8 cellular contexts compared by ENCODE assay signal in genomic region chr16:57091990-57092785, GRCh38. TPM values are rescaled to one million over a fixed set of nuclear protein-coding genes. Genes with fewer than 3 reads are reported as not detected.
DNase-seq lines count a peak whose midpoint lies in the region; ATAC-seq, FAIRE-seq and TF ChIP-seq lines count a peak whose summit lies in the region.

CPNE2 (plus strand) TSS chr16:57092583; CDS start chr16:57110743, 18,160 bp downstream.

- TF ChIP-seq POLR2A in spleen (IDR thresholded peaks at IDR 0.05), result no peak

- H3K36me3 ChIP-seq in spleen, result no peaks in the 10 kb centered on the region

- TF ChIP-seq CTCF in AG04449 (IDR thresholded peaks at IDR 0.05; ENCODE audit: insufficient read depth, low read length, missing control alignments) (peak; percentile 27), GM12873 (IDR thresholded peaks at IDR 0.05; ENCODE audit: insufficient read depth, low read depth, low read length, missing control alignments) (peak; percentile 18), spleen (IDR thresholded peaks at IDR 0.05 in 8 of 11, conservative IDR thresholded peaks at IDR 0.05 in 3 of 11) (no peak)

- DNase-seq in AG04449 (ENCODE audit: low read depth, low spot score), result no peak
- DNase-seq in HTR-8/SVneo (ENCODE audit: insufficient read length, low spot score), result peak; percentile 62
- DNase-seq in T-helper 17 cell, result peak in 1 of 3 donors; percentile 16
- DNase-seq in left colon, result peak; percentile 71 to 72
- DNase-seq in spleen, result peak; percentile 89

- intact Hi-C loops in dendritic cell treated with granulocyte-macrophage colony-stimulating factor and Interleukin-4, amounts not matched to agents 40 ng/mL and 50 ng/mL, for 4 days (cut with micrococcal nuclease), result no loop called here
- intact Hi-C loops in left colon (cut with DNase I, micrococcal nuclease), result loop anchor here in 1 of 2 donors (5.0 kb wide), 1 partner anchor 155 kb away; the partner anchor contains the start of gene ARL2BP
- intact Hi-C loops in spleen (cut with DNase I; ENCODE audit: low total_unique reads), result no loop called here

- CTCF ChIA-PET in AG04449 (lab: Yijun Ruan, JAX), result interaction anchor here (0.5 to 15.1 kb wide), 36 partner anchors 8 to 330 kb away, joined by 3 to 183 read pairs (median 5); partner anchors contain the start of genes ARL2BP, PSME3IP1 and RSPRY1

- H3K27ac Mint-ChIP-seq in T-helper 17 cell, result no peak within 1 kb of the TSS
- peak within 1 kb of the TSS; percentile 75 for H3K27ac Mint-ChIP-seq in dendritic cell treated with granulocyte-macrophage colony-stimulating factor and Interleukin-4, amounts not matched to agents 40 ng/mL and 50 ng/mL, for 4 days

- peak within 1 kb of the TSS; percentile 85 for H3K4me3 Mint-ChIP-seq in T-helper 17 cell
- H3K4me3 Mint-ChIP-seq in dendritic cell treated with granulocyte-macrophage colony-stimulating factor and Interleukin-4, amounts not matched to agents 40 ng/mL and 50 ng/mL, for 4 days, result peak within 1 kb of the TSS; percentile 74

- no peaks in the 10 kb centered on the region for H3K36me3 Mint-ChIP-seq in T-helper 17 cell (ENCODE audit: low read depth)
- no peaks in the 10 kb centered on the region for H3K36me3 Mint-ChIP-seq in dendritic cell treated with granulocyte-macrophage colony-stimulating factor and Interleukin-4, amounts not matched to agents 40 ng/mL and 50 ng/mL, for 4 days (ENCODE audit: low read depth)

- peak; percentile 57 for FAIRE-seq in HTR-8/SVneo (lab: Jason Lieb, UNC)

- peaks cover 0 to 58% (median 36%) of the 10 kb centered on the region in 6 donors for H3K4me1 ChIP-seq in spleen

- 0 to 1% (median 0%) methylated on average over 10 to 99 of the region's 99 CpGs for WGBS in spleen, 5 donors

- ATAC-seq in T-helper 17 cell, result peak; percentile 60
- ATAC-seq in left colon, result peak; percentile 68
- ATAC-seq in GM18861 (IDR thresholded peaks at IDR 0.05; ENCODE audit: unreplicated experiment), result no peak

- H3K9me3 ChIP-seq in T-helper 17 cell (ENCODE audit: control insufficient read depth, low read length, poor library complexity, severe bottlenecking), result no peaks in the 10 kb centered on the region
- H3K9me3 ChIP-seq in spleen, result no peaks in the 10 kb centered on the region

- no peaks in the 10 kb centered on the region for H3K9me3 Mint-ChIP-seq in dendritic cell treated with granulocyte-macrophage colony-stimulating factor and Interleukin-4, amounts not matched to agents 40 ng/mL and 50 ng/mL, for 4 days

- POLR2A ChIA-PET in AG04449 (lab: Yijun Ruan, JAX), result interaction anchor here (1.0 kb wide), 2 partner anchors 9 to 27 kb away, joined by 3 read pairs; no protein-coding TSS in a partner anchor

- H3K27ac ChIP-seq in spleen, result peak within 1 kb of the TSS; percentile 53 to 91 (median 83)

- H3K27me3 Mint-ChIP-seq in T-helper 17 cell, result peaks cover 8% of the 10 kb centered on the region
- no peaks in the 10 kb centered on the region for H3K27me3 Mint-ChIP-seq in dendritic cell treated with granulocyte-macrophage colony-stimulating factor and Interleukin-4, amounts not matched to agents 40 ng/mL and 50 ng/mL, for 4 days

- H3K4me3 ChIP-seq in AG04449 (ENCODE audit: low read depth, low read length), result peak within 1 kb of the TSS; percentile 70
- H3K4me3 ChIP-seq in spleen, result peak within 1 kb of the TSS; percentile 55 to 87 (median 68)

- peaks cover 6% of the 10 kb centered on the region for H3K4me1 Mint-ChIP-seq in T-helper 17 cell
- peaks cover 52% of the 10 kb centered on the region for H3K4me1 Mint-ChIP-seq in dendritic cell treated with granulocyte-macrophage colony-stimulating factor and Interleukin-4, amounts not matched to agents 40 ng/mL and 50 ng/mL, for 4 days (ENCODE audit: low read depth)

- H3K27me3 ChIP-seq in spleen (replicated peaks in 1 of 7), result peaks cover 0 to 29% (median 4%) of the 10 kb centered on the region in 7 donors

RNA-seq across cellular contexts. Expression of gene CPNE2, which starts in this region (rescaled TPM):
- total RNA-seq in T-helper 17 cell, result 1 to 10 TPM; 2.4 to 4.4 TPM
- total RNA-seq in left colon, result 10 to 100 TPM; 73.2 to 91.0 TPM
- 10 to 100 TPM; 25.2 to 46.5 (median 34.8) TPM for total RNA-seq in spleen
- 10 to 100 TPM; 13.3 to 29.0 (median 21.7) TPM for polyA plus RNA-seq in spleen

Comparison
In these comparisons a context has a peak if more than half of its experiments do, and no peak if none do; other contexts are left out.
1. RNA of gene CPNE2 (total RNA-seq): 73.2 to 91.0 TPM in left colon and 25.2 to 46.5 TPM in spleen; 2.4 to 4.4 TPM in T-helper 17 cell; every median in the first group is over 4 times any median in the second.
2. CTCF ChIP-seq: peak in AG04449 (single experiment) and GM12873 (single experiment); none in spleen (0 of 11).